ENCODE assay signal across 8 cellular contexts in genomic region chr7:118195837-118196474, GRCh38. TPM values are rescaled to one million over a fixed set of nuclear protein-coding genes. Genes with fewer than 3 reads are reported as not detected.
DNase-seq lines count a peak whose midpoint lies in the region; ATAC-seq and TF ChIP-seq lines count a peak whose summit lies in the region.

No MANE protein-coding gene starts in this region.

- no peaks in the 10 kb centered on the region for H3K9me3 ChIP-seq in CD8-positive, alpha-beta T cell (ENCODE audit: low read length)
- no peaks in the 10 kb centered on the region for H3K9me3 ChIP-seq in naive thymus-derived CD4-positive, alpha-beta T cell (ENCODE audit: control insufficient read depth in 2 of 3, low read length in 3 of 3)

- no peaks in the 10 kb centered on the region for H3K4me1 ChIP-seq in CD8-positive, alpha-beta T cell (ENCODE audit: insufficient read depth, low read length)
- no peaks in the 10 kb centered on the region for H3K4me1 ChIP-seq in naive thymus-derived CD4-positive, alpha-beta T cell (ENCODE audit: control insufficient read depth in 2 of 2, insufficient read depth in 2 of 2, low read length in 2 of 2)

- peaks cover 5% of the 10 kb centered on the region for H3K36me3 ChIP-seq in CD8-positive, alpha-beta T cell (ENCODE audit: insufficient read depth, low read length)
- H3K36me3 ChIP-seq in naive thymus-derived CD4-positive, alpha-beta T cell (ENCODE audit: control insufficient read depth in 2 of 3, insufficient read depth in 3 of 3, low read length in 3 of 3), result peaks cover 3 to 5% (median 4%) of the 10 kb centered on the region in 3 experiments

- no peaks in the 10 kb centered on the region for H3K27me3 ChIP-seq in CD8-positive, alpha-beta T cell (ENCODE audit: insufficient read depth, low read length)
- H3K27me3 ChIP-seq in naive thymus-derived CD4-positive, alpha-beta T cell (ENCODE audit: control insufficient read depth in 2 of 2, insufficient read depth in 2 of 2, low read length in 2 of 2), result no peaks in the 10 kb centered on the region

- POLR2A ChIA-PET in CD8-positive, alpha-beta T cell (lab: Charles Lee), result no interaction called here
- POLR2A ChIA-PET in naive thymus-derived CD4-positive, alpha-beta T cell (lab: Charles Lee), result no interaction called here

- H3K4me3 ChIP-seq in CD8-positive, alpha-beta T cell (ENCODE audit: low read depth, low read length), result no peak overlapping the region
- H3K4me3 ChIP-seq in epithelial cell of proximal tubule (ENCODE audit: low read depth, low read length), result no peak overlapping the region
- no peak overlapping the region for H3K4me3 ChIP-seq in naive thymus-derived CD4-positive, alpha-beta T cell (ENCODE audit: low read length)

- H3K9me3 Mint-ChIP-seq in CD8-positive, alpha-beta T cell, result no peaks in the 10 kb centered on the region
- H3K9me3 Mint-ChIP-seq in naive thymus-derived CD4-positive, alpha-beta T cell, result peaks cover 0 to 1% (median 0%) of the 10 kb centered on the region in 11 donors
- no peaks in the 10 kb centered on the region for H3K9me3 Mint-ChIP-seq in type B pancreatic cell

- peaks cover 17% of the 10 kb centered on the region for H3K36me3 Mint-ChIP-seq in CD8-positive, alpha-beta T cell
- H3K36me3 Mint-ChIP-seq in naive thymus-derived CD4-positive, alpha-beta T cell, result peaks cover 0 to 8% (median 3%) of the 10 kb centered on the region in 5 donors
- H3K36me3 Mint-ChIP-seq in type B pancreatic cell, result peaks cover 12% of the 10 kb centered on the region

- H3K4me3 Mint-ChIP-seq in CD8-positive, alpha-beta T cell, result no peak overlapping the region
- H3K4me3 Mint-ChIP-seq in naive thymus-derived CD4-positive, alpha-beta T cell, result no peak overlapping the region
- H3K4me3 Mint-ChIP-seq in type B pancreatic cell, result no peak overlapping the region

- H3K27ac Mint-ChIP-seq in CD8-positive, alpha-beta T cell, result peak overlapping the region; percentile 19
- H3K27ac Mint-ChIP-seq in naive thymus-derived CD4-positive, alpha-beta T cell, result peak overlapping the region in 6 of 9 donors; percentile 1 to 81 (median 40)
- H3K27ac Mint-ChIP-seq in type B pancreatic cell, result no peak overlapping the region

- H3K27ac ChIP-seq in CD8-positive, alpha-beta T cell (ENCODE audit: low read depth, low read length), result no peak overlapping the region
- no peak overlapping the region for H3K27ac ChIP-seq in naive thymus-derived CD4-positive, alpha-beta T cell (ENCODE audit: low read depth, low read length)

- no peaks in the 10 kb centered on the region for H3K27me3 Mint-ChIP-seq in CD8-positive, alpha-beta T cell (ENCODE audit: low read depth)
- no peaks in the 10 kb centered on the region for H3K27me3 Mint-ChIP-seq in naive thymus-derived CD4-positive, alpha-beta T cell
- peaks cover 15% of the 10 kb centered on the region for H3K27me3 Mint-ChIP-seq in type B pancreatic cell

- TF ChIP-seq CTCF in CD8-positive, alpha-beta T cell (IDR thresholded peaks at IDR 0.05), result peak; percentile 73
- TF ChIP-seq CTCF in epithelial cell of proximal tubule (conservative IDR thresholded peaks at IDR 0.05; ENCODE audit: low read depth, low read length) (peak; percentile 84), type B pancreatic cell (conservative IDR thresholded peaks at IDR 0.05) (peak; percentile 85)

- intact Hi-C loops in CD8-positive, alpha-beta T cell (cut with DNase I, micrococcal nuclease), result loop anchor here (2.0 to 10.0 kb wide), 3 partner anchors 739 to 1261 kb away; no protein-coding TSS in a partner anchor
- intact Hi-C loops in naive thymus-derived CD4-positive, alpha-beta T cell (cut with micrococcal nuclease), result loop anchor here (1.0 to 2.0 kb wide), 4 partner anchors 12 to 737 kb away; partner anchors contain the start of gene LSM8 (in 2 of the 2)

- H3K4me1 Mint-ChIP-seq in CD8-positive, alpha-beta T cell (ENCODE audit: low read depth), result peaks cover 6% of the 10 kb centered on the region
- H3K4me1 Mint-ChIP-seq in naive thymus-derived CD4-positive, alpha-beta T cell, result peaks cover 0 to 12% (median 5%) of the 10 kb centered on the region in 7 donors
- H3K4me1 Mint-ChIP-seq in type B pancreatic cell (ENCODE audit: unreplicated experiment), result peaks cover 4% of the 10 kb centered on the region

- CTCF ChIA-PET in CD8-positive, alpha-beta T cell (lab: Charles Lee), result interaction anchor here (0.6 to 1.6 kb wide), 9 partner anchors 9 to 983 kb away, joined by 3 to 8 read pairs (median 3); no protein-coding TSS in a partner anchor
- CTCF ChIA-PET in naive thymus-derived CD4-positive, alpha-beta T cell (lab: Charles Lee), result interaction anchor here (0.6 to 1.8 kb wide), 2 partner anchors 10 to 535 kb away, joined by 3 to 6 read pairs; no protein-coding TSS in a partner anchor

- peak in 5 of 7 experiments; percentile 9 to 68 (median 55) for DNase-seq in CD8-positive, alpha-beta T cell
- DNase-seq in NCI-H2171 (lab: John Stamatoyannopoulos, UW) (peak; percentile 46), epithelial cell of proximal tubule (ENCODE audit: low read depth) (no peak), type B pancreatic cell (ENCODE audit: extremely low spot score, unreplicated experiment) (no peak)
- peak in 8 of 9 donors; percentile 14 to 56 (median 43) for DNase-seq in naive thymus-derived CD4-positive, alpha-beta T cell

- ATAC-seq in CD8-positive, alpha-beta T cell, result peak; percentile 83
- ATAC-seq in GM18907 (IDR thresholded peaks at IDR 0.05; ENCODE audit: unreplicated experiment) (peak; percentile 89), HG03103 (IDR thresholded peaks at IDR 0.05; ENCODE audit: low read depth, unreplicated experiment) (peak; percentile 79)
- peak; percentile 48 to 62 for ATAC-seq in activated CD4-positive, CD25-positive, alpha-beta regulatory T cell treated with anti-CD3 and anti-CD28 coated beads, Interleukin-2, amount 50 U/mL, for 24 hours
- ATAC-seq in naive thymus-derived CD4-positive, alpha-beta T cell, result peak; percentile 86

RNA-seq across cellular contexts. Expression of gene LSM8, which starts 12.0 kb away (rescaled TPM):
- 10 to 100 TPM; 47.2 to 48.4 TPM for total RNA-seq in CD8-positive, alpha-beta T cell
- total RNA-seq in epithelial cell of proximal tubule, result 43.0 and 91.1 TPM in 2 replicates
- 10 to 100 TPM; 33.5 to 65.8 (median 50.3) TPM for total RNA-seq in naive thymus-derived CD4-positive, alpha-beta T cell
- 10 to 100 TPM; 29.8 to 43.9 TPM for polyA plus RNA-seq in naive thymus-derived CD4-positive, alpha-beta T cell
- 27.1 and 39.6 TPM in 2 replicates for total RNA-seq in type B pancreatic cell (ENCODE audit: low replicate concordance)

RNA-seq across cellular contexts. Expression of gene ANKRD7, which starts 28.5 kb away (rescaled TPM):
- total RNA-seq in CD8-positive, alpha-beta T cell, result not detected
- total RNA-seq in epithelial cell of proximal tubule (0.69 and 1.5 TPM in 2 replicates), type B pancreatic cell (ENCODE audit: low replicate concordance) (not detected in 2 replicates)
- total RNA-seq in naive thymus-derived CD4-positive, alpha-beta T cell, result not detected
- 1 to 10 TPM in 1 of 2 donors, not detected in 1; 1.2 TPM for polyA plus RNA-seq in naive thymus-derived CD4-positive, alpha-beta T cell

Comparison
In these comparisons a context has a peak if more than half of its experiments do, and no peak if none do; other contexts are left out.
1. DNase-seq: peak in CD8-positive, alpha-beta T cell (5 of 7), NCI-H2171 (single experiment) and naive thymus-derived CD4-positive, alpha-beta T cell (8 of 9); none in epithelial cell of proximal tubule (single experiment) and type B pancreatic cell (single experiment).
2. Peak in every context shown above with its lines, with median percentiles within 50 percentile points of each other: ATAC-seq and CTCF ChIP-seq.